ENCODE assay signal across 15 cellular contexts in genomic region chr13:98327326-98328314, GRCh38.
DNase-seq lines count a peak whose midpoint lies in the region; ATAC-seq, FAIRE-seq and TF ChIP-seq lines count a peak whose summit lies in the region.
"Had no signal": no experiment of that assay in that cellular context is flagged by ENCODE, and none has a peak within 500 bp of the region (broad histone marks: within the 10 kb centered on the region; RNA-seq: fewer than 3 reads in every experiment).

No MANE protein-coding gene starts in this region.

- H3K36me3 ChIP-seq in bronchial epithelial cell (ENCODE audit: control insufficient read depth, insufficient read depth, low read length) (no peaks in the 10 kb centered on the region), small intestine (ENCODE audit: control insufficient read depth in 2 of 2, insufficient read depth in 2 of 2, low read length in 2 of 2) (no peaks in the 10 kb centered on the region)
- H3K36me3 ChIP-seq: tibial artery had no signal

- DNase-seq in H54 (ENCODE audit: insufficient read length, low spot score) (no peak), bronchial epithelial cell (ENCODE audit: low read depth) (no peak), iPS-NIHi11 (ENCODE audit: low spot score) (peak; percentile 62), skeletal muscle cell (ENCODE audit: low read depth) (peak; percentile 60), small intestine (no peak), pons (ENCODE audit: low spot score) (no peak)
- DNase-seq: activated CD4-positive, alpha-beta T cell treated with anti-CD3 and anti-CD28 coated beads for 36 hours; immature natural killer cell; MV-4-11; nucleus accumbens; tibial artery had no signal

- H3K4me3 ChIP-seq in bronchial epithelial cell (ENCODE audit: low read depth, low read length) (no peak overlapping the region), skeletal muscle cell (ENCODE audit: low read depth, low read length) (no peak overlapping the region), small intestine (ENCODE audit: low read depth in 1 of 2, low read length in 2 of 2) (no peak overlapping the region)
- H3K4me3 ChIP-seq: GM12878, tibial artery had no signal

- no peak for TF ChIP-seq POLR2A in H54 (IDR thresholded peaks at IDR 0.05; ENCODE audit: low read depth, low read length)

- no peak overlapping the region for H3K27ac ChIP-seq in small intestine (ENCODE audit: low read depth in 1 of 2, low read length in 1 of 2)
- H3K27ac ChIP-seq: HL-60, tibial artery had no signal

- TF ChIP-seq CTCF in bronchial epithelial cell (IDR thresholded peaks at IDR 0.05; ENCODE audit: insufficient read depth, low read length, severe bottlenecking): no peak

- no peaks in the 10 kb centered on the region for H3K9me3 ChIP-seq in small intestine (ENCODE audit: control insufficient read depth, low read depth)
- H3K9me3 ChIP-seq: tibial artery had no signal

- ATAC-seq in GM19023 (IDR thresholded peaks at IDR 0.05; ENCODE audit: unreplicated experiment) (no peak), HG02885 (IDR thresholded peaks at IDR 0.05; ENCODE audit: poor library complexity, unreplicated experiment) (no peak)
- ATAC-seq: activated CD4-positive, alpha-beta T cell treated with anti-CD3 and anti-CD28 coated beads for 36 hours; GM12878 had no signal

- no peaks in the 10 kb centered on the region for H3K4me1 ChIP-seq in small intestine (ENCODE audit: control insufficient read depth in 2 of 2, insufficient read depth in 1 of 2, low read depth in 1 of 2, low read length in 1 of 2)

- 75 to 87% (median 84%) methylated on average over 10 of the region's 10 CpGs for WGBS in small intestine, 3 donors

- no peaks in the 10 kb centered on the region for H3K27me3 ChIP-seq in bronchial epithelial cell (ENCODE audit: control insufficient read depth, insufficient read depth, low read length)
- no peaks in the 10 kb centered on the region for H3K27me3 ChIP-seq in small intestine (ENCODE audit: control insufficient read depth in 2 of 2, insufficient read depth in 2 of 2, low read length in 2 of 2)
- H3K27me3 ChIP-seq: tibial artery had no signal

- FAIRE-seq in H54 (lab: Jason Lieb, UNC): peak; percentile 84
- peak; percentile 80 for FAIRE-seq in bronchial epithelial cell (lab: Jason Lieb, UNC)
- no peak for FAIRE-seq in small intestine (lab: Jason Lieb, UNC)
- FAIRE-seq: GM12878 had no signal

Comparison
In these comparisons a context has a peak if more than half of its experiments do, and no peak if none do; other contexts are left out.
1. DNase-seq: peak in iPS-NIHi11 (single experiment) and skeletal muscle cell (single experiment); none in H54 (single experiment), bronchial epithelial cell (single experiment), small intestine (single experiment) and pons (single experiment).